In genomic region chr3:14369675-14370669, GRCh38 we compare ENCODE assay signal across 10 cellular contexts. TPM values are rescaled to one million over a fixed set of nuclear protein-coding genes. Genes with fewer than 3 reads are reported as not detected.
A peak's percentile ranks its signal among the peaks of the same experiment; 100 is the strongest.
DNase-seq lines count a peak whose midpoint lies in the region; FAIRE-seq lines count a peak whose summit lies in the region.
"Had no signal": no experiment of that assay in that cellular context is flagged by ENCODE, and none has a peak within 500 bp of the region (broad histone marks: within the 10 kb centered on the region; RNA-seq: fewer than 3 reads in every experiment).

No MANE protein-coding gene starts in this region.

- 27 to 65% (median 42%) methylated on average over 15 of the region's 15 CpGs for WGBS in small intestine, 3 donors

- peak overlapping the region; percentile 2 to 12 for H3K27ac ChIP-seq in small intestine (ENCODE audit: low read depth in 1 of 2, low read length in 1 of 2)

- FAIRE-seq in small intestine (lab: Jason Lieb, UNC), result no peak

- H3K27me3 ChIP-seq in NT2/D1 (ENCODE audit: insufficient read depth, insufficient read length) (no peaks in the 10 kb centered on the region), small intestine (ENCODE audit: control insufficient read depth in 2 of 2, insufficient read depth in 2 of 2, low read length in 2 of 2) (no peaks in the 10 kb centered on the region)

- H3K4me1 ChIP-seq in NT2/D1 (ENCODE audit: insufficient read depth, insufficient read length) (peaks cover 42% of the 10 kb centered on the region), small intestine (ENCODE audit: control insufficient read depth in 2 of 2, insufficient read depth in 1 of 2, low read depth in 1 of 2, low read length in 1 of 2) (peaks cover 0 to 14% of the 10 kb centered on the region in 2 donors)

- peak; percentile 10 for DNase-seq in NCI-H1436 (lab: John Stamatoyannopoulos, UW)
- DNase-seq in NCI-H1436 treated with DMSO at 0.1 percent for 48 hours (lab: John Stamatoyannopoulos, UW), result no peak
- DNase-seq in NT2/D1 (ENCODE audit: low read depth, low spot score), result peak; percentile 38
- peak; percentile 54 for DNase-seq in glomerular visceral epithelial cell (ENCODE audit: extremely low spot score)
- DNase-seq in small intestine, result peak; percentile 77
- no peak for DNase-seq in NCI-H524 treated with DMSO at 0.1 percent for 48 hours (lab: John Stamatoyannopoulos, UW)
- DNase-seq in AG08395 (ENCODE audit: low spot score), result no peak
- no peak for DNase-seq in KG1 (lab: John Stamatoyannopoulos, UW)
- DNase-seq: central memory CD4-positive, alpha-beta T cell; stimulated activated naive CD8-positive, alpha-beta T cell treated with anti-CD3 and anti-CD28 coated beads, Interleukin-15, amount 100 ng/mL, for 72 hours had no signal

- no peak overlapping the region for H3K4me3 ChIP-seq in NT2/D1 (ENCODE audit: insufficient read length, low read depth)
- no peak overlapping the region for H3K4me3 ChIP-seq in small intestine (ENCODE audit: low read depth in 1 of 2, low read length in 2 of 2)

- H3K36me3 ChIP-seq in NT2/D1 (ENCODE audit: insufficient read depth, insufficient read length, low read length) (no peaks in the 10 kb centered on the region), small intestine (ENCODE audit: control insufficient read depth in 2 of 2, insufficient read depth in 2 of 2, low read length in 2 of 2) (no peaks in the 10 kb centered on the region)

- H3K9ac ChIP-seq in NT2/D1 (ENCODE audit: insufficient read length, low read depth), result peak overlapping the region; percentile 23

- H3K9me3 ChIP-seq in NT2/D1 (ENCODE audit: insufficient read depth, low read length) (no peaks in the 10 kb centered on the region), small intestine (ENCODE audit: control insufficient read depth, low read depth) (no peaks in the 10 kb centered on the region)

RNA-seq across cellular contexts. Expression of gene SLC6A6, which starts 32.4 kb away (rescaled TPM):
- polyA plus RNA-seq in small intestine, result 10 to 100 TPM in 1 of 3 donors, 1 to 10 TPM in 2; 6.9 to 10.8 (median 8.6) TPM

Comparison
In these comparisons a context has a peak if more than half of its experiments do, and no peak if none do; other contexts are left out.
1. DNase-seq: peak in NCI-H1436 (single experiment), NT2/D1 (single experiment), glomerular visceral epithelial cell (single experiment) and small intestine (single experiment); none in NCI-H1436 treated with DMSO at 0.1 percent for 48 hours (single experiment), NCI-H524 treated with DMSO at 0.1 percent for 48 hours (single experiment), AG08395 (single experiment) and KG1 (single experiment).